8 cellular contexts compared by ENCODE assay signal in genomic region chr10:115001506-115002381, GRCh38.
DNase-seq lines count a peak whose midpoint lies in the region; ATAC-seq and TF ChIP-seq lines count a peak whose summit lies in the region.

No MANE protein-coding gene starts in this region.

- peak overlapping the region; percentile 45 for H3K4me3 ChIP-seq in WI38 (ENCODE audit: low read depth, low read length)
- peak overlapping the region in 1 of 4 donors; percentile 2 for H3K4me3 ChIP-seq in tibial nerve

- H3K36me3 Mint-ChIP-seq in naive B cell = no peaks in the 10 kb centered on the region
- H3K36me3 Mint-ChIP-seq in effector memory CD8-positive, alpha-beta T cell (ENCODE audit: insufficient read depth) = no peaks in the 10 kb centered on the region

- TF ChIP-seq CTCF in WI38 (IDR thresholded peaks at IDR 0.05; ENCODE audit: low read depth, low read length) = no peak
- no peak for TF ChIP-seq CTCF in tibial nerve (IDR thresholded peaks at IDR 0.05)

- no peak for TF ChIP-seq POLR2A in tibial nerve (IDR thresholded peaks at IDR 0.05)

- 41 to 48% methylated on average over 13 of the region's 13 CpGs for WGBS in tibial nerve, 2 donors

- H3K27me3 Mint-ChIP-seq in naive B cell = no peaks in the 10 kb centered on the region
- H3K27me3 Mint-ChIP-seq in effector memory CD8-positive, alpha-beta T cell = peaks cover 0 to 9% of the 10 kb centered on the region in 2 donors

- no peak for DNase-seq in naive B cell
- DNase-seq in SKM-1 (lab: John Stamatoyannopoulos, UW; ENCODE audit: unreplicated experiment) = no peak
- no peak for DNase-seq in tibial nerve (ENCODE audit: low spot score in 2 of 2)
- no peak for DNase-seq in NCI-H146 treated with DMSO at 0.1 percent for 48 hours (lab: John Stamatoyannopoulos, UW; ENCODE audit: unreplicated experiment)
- no peak for DNase-seq in effector memory CD8-positive, alpha-beta T cell

- H3K4me3 Mint-ChIP-seq in naive B cell = peak overlapping the region; percentile 51 to 89 (median 82)
- no peak overlapping the region for H3K4me3 Mint-ChIP-seq in effector memory CD8-positive, alpha-beta T cell

- no peaks in the 10 kb centered on the region for H3K9me3 Mint-ChIP-seq in naive B cell
- no peaks in the 10 kb centered on the region for H3K9me3 Mint-ChIP-seq in effector memory CD8-positive, alpha-beta T cell

- ATAC-seq in GM18907 (IDR thresholded peaks at IDR 0.05; ENCODE audit: unreplicated experiment) = peak; percentile 86
- ATAC-seq in HG03064 (IDR thresholded peaks at IDR 0.05; ENCODE audit: low read depth, unreplicated experiment) = peak; percentile 81
- ATAC-seq in naive B cell (ENCODE audit: low read depth in 2 of 2) = peak; percentile 42 to 54
- no peak for ATAC-seq in effector memory CD8-positive, alpha-beta T cell (replicated peaks)

- H3K4me1 Mint-ChIP-seq in naive B cell = peaks cover 20 to 25% (median 23%) of the 10 kb centered on the region in 3 donors
- no peaks in the 10 kb centered on the region for H3K4me1 Mint-ChIP-seq in effector memory CD8-positive, alpha-beta T cell (ENCODE audit: low read depth in 2 of 2)

- H3K4me1 ChIP-seq in tibial nerve = no peaks in the 10 kb centered on the region

- no peak for TF ChIP-seq EP300 in tibial nerve (IDR thresholded peaks at IDR 0.05)

- no peaks in the 10 kb centered on the region for H3K36me3 ChIP-seq in tibial nerve

- no peak overlapping the region for H3K27ac ChIP-seq in tibial nerve

- peak overlapping the region; percentile 42 to 94 (median 76) for H3K27ac Mint-ChIP-seq in naive B cell
- H3K27ac Mint-ChIP-seq in effector memory CD8-positive, alpha-beta T cell = no peak overlapping the region

- H3K9me3 ChIP-seq in tibial nerve = no peaks in the 10 kb centered on the region

- no peaks in the 10 kb centered on the region for H3K27me3 ChIP-seq in tibial nerve

Comparison
In these comparisons a context has a peak if more than half of its experiments do, and no peak if none do; other contexts are left out.
1. H3K27ac Mint-ChIP-seq: peak in naive B cell (6 of 6); none in effector memory CD8-positive, alpha-beta T cell (0 of 2).
2. H3K4me3 Mint-ChIP-seq: peak in naive B cell (8 of 8); none in effector memory CD8-positive, alpha-beta T cell (0 of 2).